ENCODE assay signal across 11 cellular contexts in the genomic region with DNA sequence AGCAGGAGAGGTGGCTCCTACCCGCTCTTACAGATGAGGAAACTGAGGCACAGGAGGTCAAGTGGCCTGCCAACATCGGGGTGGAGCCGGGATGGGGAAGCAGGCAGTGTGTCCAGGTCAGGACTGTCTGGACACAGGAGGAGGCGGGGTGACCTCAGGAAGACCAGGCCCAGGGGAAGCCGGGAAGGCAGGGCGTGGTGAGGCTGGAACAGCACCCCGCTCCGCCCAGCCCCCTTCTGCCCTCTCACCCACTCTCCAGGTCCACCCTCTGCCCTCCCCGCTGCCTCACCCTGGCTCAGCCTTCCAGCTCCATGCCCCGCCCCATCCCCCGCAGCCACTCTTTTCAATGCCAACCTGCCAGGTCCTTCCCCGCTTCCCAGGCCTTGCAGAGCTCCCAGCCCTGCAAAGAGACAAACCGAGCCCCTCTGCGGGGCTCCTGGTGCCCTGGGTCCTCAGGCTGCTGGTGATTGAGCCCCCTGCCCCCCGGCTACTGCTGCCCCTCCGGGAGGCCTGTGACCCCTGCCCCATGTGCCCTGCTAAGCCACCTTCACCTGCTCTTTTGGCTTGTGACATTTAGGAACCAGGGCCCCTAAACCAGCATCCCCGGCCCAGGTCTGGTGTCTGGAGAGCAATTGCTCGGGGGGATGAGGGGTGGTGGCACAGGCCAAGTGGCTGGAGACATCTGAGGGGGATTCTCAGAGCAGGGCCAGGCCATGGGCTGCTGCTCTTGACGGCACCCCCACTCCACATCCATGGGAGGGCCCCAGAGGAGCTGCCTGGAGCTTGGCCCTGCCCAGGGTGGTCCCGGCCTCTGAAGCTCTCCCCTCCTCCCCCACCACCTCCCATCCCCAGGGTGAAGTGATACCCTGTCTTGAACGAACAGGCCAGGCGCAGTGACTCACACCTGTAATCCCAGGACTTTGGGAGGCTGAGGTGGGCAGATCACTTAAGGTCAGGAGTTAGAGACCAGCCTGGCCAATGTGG. TPM values are rescaled to one million over a fixed set of nuclear protein-coding genes. Genes with fewer than 3 reads are reported as not detected.
A peak's percentile ranks its signal among the peaks of the same experiment; 100 is the strongest.
DNase-seq lines count a peak whose midpoint lies in the region; ATAC-seq, FAIRE-seq and TF ChIP-seq lines count a peak whose summit lies in the region.
"Not testable (repeated sequence)": the region's sequence is repeated elsewhere in the genome, so short reads cannot be mapped to it uniquely, and the experiment has no call there.
"Had no signal": no experiment of that assay in that cellular context is flagged by ENCODE, and none has a peak within 500 bp of the region (broad histone marks: within the 10 kb centered on the region; RNA-seq: fewer than 3 reads in every experiment).

No MANE protein-coding gene starts in this region.

- H3K4me1 ChIP-seq in RWPE2 (ENCODE audit: insufficient read depth, poor library complexity, severe bottlenecking); gastroesophageal sphincter; keratinocyte (ENCODE audit: control insufficient read depth, extremely low read depth, insufficient read depth, low read length); lung (ENCODE audit: control insufficient read depth in 2 of 2, insufficient read depth in 2 of 2, low read length in 2 of 2); psoas muscle; upper lobe of right lung: not testable (repeated sequence)

- not testable (repeated sequence) for H3K9me3 Mint-ChIP-seq in chondrocyte (ENCODE audit: low read depth)

- peak; percentile 87 for FAIRE-seq in keratinocyte (lab: Jason Lieb, UNC)

- not testable (repeated sequence) for H3K9me3 ChIP-seq in RWPE2 (ENCODE audit: severe bottlenecking); gastroesophageal sphincter; keratinocyte (ENCODE audit: control insufficient read depth, low read depth, low read length); lung (ENCODE audit: control insufficient read depth in 2 of 2, insufficient read depth in 1 of 2, low read length in 1 of 2); psoas muscle; upper lobe of right lung

- not testable (repeated sequence) for H3K9me1 ChIP-seq in keratinocyte (ENCODE audit: control insufficient read depth, extremely low read depth, insufficient read depth, low read length)

- not testable (repeated sequence) for H3K27ac ChIP-seq in RWPE2 (ENCODE audit: poor library complexity, severe bottlenecking); keratinocyte (ENCODE audit: control insufficient read depth, insufficient read depth, low read length); lung (ENCODE audit: low read depth in 1 of 2, low read length in 1 of 2); psoas muscle; upper lobe of right lung
- peak overlapping the region in 2 of 4 donors; percentile 44 to 70 for H3K27ac ChIP-seq in gastroesophageal sphincter

- H3K4me1 Mint-ChIP-seq in chondrocyte (ENCODE audit: low read depth): not testable (repeated sequence)

- DNase-seq in HT-29 (ENCODE audit: low spot score) (peak; percentile 7), RWPE2 (ENCODE audit: low spot score) (peak; percentile 46), chondrocyte (ENCODE audit: low spot score) (peak; percentile 73), upper lobe of right lung (peak; percentile 56)
- DNase-seq in keratinocyte (ENCODE audit: low read depth, low spot score); lung (ENCODE audit: low spot score); psoas muscle: not testable (repeated sequence)

- TF ChIP-seq EP300 in gastroesophageal sphincter (IDR thresholded peaks at IDR 0.05): not testable (repeated sequence)

- TF ChIP-seq POLR2A in gastroesophageal sphincter (IDR thresholded peaks at IDR 0.05): not testable (repeated sequence)

- dilution Hi-C loops in keratinocyte (cut with MboI; ENCODE audit: extremely low pct_ligation_motif_present, low sequenced_read_pairs): not testable (repeated sequence)

- H3K27me3 ChIP-seq in RWPE2 (ENCODE audit: insufficient read depth, poor library complexity, severe bottlenecking); gastroesophageal sphincter; keratinocyte (ENCODE audit: control insufficient read depth, extremely low read depth, insufficient read depth, low read length); lung (ENCODE audit: control insufficient read depth, insufficient read depth); psoas muscle (ENCODE audit: insufficient read depth in 3 of 3, low read length in 2 of 3); upper lobe of right lung: not testable (repeated sequence)

- not testable (repeated sequence) for H2AFZ ChIP-seq in keratinocyte (ENCODE audit: control insufficient read depth, low read length)

- not testable (repeated sequence) for TF ChIP-seq CTCF in RWPE2 (IDR thresholded peaks at IDR 0.05; ENCODE audit: poor library complexity, severe bottlenecking); chondrocyte (IDR thresholded peaks at IDR 0.05); gastroesophageal sphincter (IDR thresholded peaks at IDR 0.05); keratinocyte (optimal IDR thresholded peaks at IDR 0.05 in 1 of 3, IDR thresholded peaks at IDR 0.05 in 1 of 3, conservative IDR thresholded peaks at IDR 0.05 in 1 of 3; ENCODE audit: extremely low read depth in 1 of 3, insufficient read depth in 2 of 3, low read length in 3 of 3); lung (IDR thresholded peaks at IDR 0.05; ENCODE audit: control extremely low read depth, extremely low read depth); psoas muscle (IDR thresholded peaks at IDR 0.05); upper lobe of right lung (IDR thresholded peaks at IDR 0.05)

- not testable (repeated sequence) for H3K27ac Mint-ChIP-seq in chondrocyte (ENCODE audit: unreplicated experiment)

- not testable (repeated sequence) for H4K20me1 ChIP-seq in keratinocyte (ENCODE audit: control insufficient read depth, extremely low read depth, insufficient read depth, low read length)

- not testable (repeated sequence) for H3K4me3 ChIP-seq in RWPE2 (ENCODE audit: severe bottlenecking); gastroesophageal sphincter; keratinocyte (ENCODE audit: control insufficient read depth in 2 of 3, extremely low read depth in 1 of 3, insufficient read depth in 2 of 3, low read depth in 1 of 3, low read length in 3 of 3); lung; psoas muscle; upper lobe of right lung

- H3K27me3 Mint-ChIP-seq in chondrocyte (ENCODE audit: low read depth): not testable (repeated sequence)

- H3K79me2 ChIP-seq in keratinocyte (ENCODE audit: control insufficient read depth, insufficient read depth, low read length): not testable (repeated sequence)

- intact Hi-C loops in psoas muscle (cut with DNase I); upper lobe of right lung (cut with DNase I): not testable (repeated sequence)

- ATAC-seq in RWPE2 (ENCODE audit: low read depth) (peak; percentile 90), gastroesophageal sphincter (peak; percentile 46), lung (ENCODE audit: insufficient read depth, low FRiP score) (peak; percentile 74), psoas muscle (peak; percentile 22 to 48 (median 32)), upper lobe of right lung (peak; percentile 90)

- H3K36me3 ChIP-seq in RWPE2 (ENCODE audit: low read depth); keratinocyte (ENCODE audit: control insufficient read depth in 2 of 2, extremely low read depth in 1 of 2, insufficient read depth in 2 of 2, low read length in 2 of 2); psoas muscle (ENCODE audit: insufficient read depth in 1 of 2, low read depth in 1 of 2); upper lobe of right lung: not testable (repeated sequence)
- H3K36me3 ChIP-seq in gastroesophageal sphincter: peaks cover 0 to 14% of the 10 kb centered on the region in 2 donors
- peaks cover 0 to 13% of the 10 kb centered on the region in 2 donors for H3K36me3 ChIP-seq in lung (ENCODE audit: control insufficient read depth in 2 of 2, insufficient read depth in 2 of 2, low read length in 2 of 2)

- H3K4me2 ChIP-seq in keratinocyte (ENCODE audit: control insufficient read depth, extremely low read depth, insufficient read depth, low read depth, low read length): not testable (repeated sequence)

- not testable (repeated sequence) for H3K36me3 Mint-ChIP-seq in chondrocyte (ENCODE audit: low read depth)

- 100% methylated on average over 1 of the region's 22 CpGs; no CpG with 5 or more reads in 1 of the 2 donors for WGBS in gastroesophageal sphincter (ENCODE audit: low coverage in 1 of 2), 2 donors
- 75 to 91% methylated on average over 10 to 13 of the region's 22 CpGs for WGBS in lung, 2 donors
- WGBS in psoas muscle, 3 donors: 80 to 90% (median 87%) methylated on average over 7 to 13 of the region's 22 CpGs

- not testable (repeated sequence) for H3K9ac ChIP-seq in keratinocyte (ENCODE audit: control insufficient read depth, extremely low read depth, insufficient read depth, low read length)

- not testable (repeated sequence) for H3K4me3 Mint-ChIP-seq in chondrocyte (ENCODE audit: unreplicated experiment)

RNA-seq across cellular contexts. Expression of a gene that starts 25.7 kb away (rescaled TPM):
- total RNA-seq in HT-29 (2014; rRNA removed; shearing (Covaris generic)): not detected in 2 replicates
- total RNA-seq in chondrocyte: not detected in 3 replicates
- total RNA-seq in gastroesophageal sphincter: not detected
- not detected in 3 replicates for polyA plus RNA-seq in keratinocyte
- polyA plus RNA-seq in keratinocyte (2011; ENCODE audit: low read depth): not detected
- not detected in 2 replicates for polyA plus RNA-seq in keratinocyte (2011; cell fraction: cytosol; rRNA removed)
- not detected in 2 replicates for polyA plus RNA-seq in keratinocyte (2011; cell fraction: nucleus; rRNA removed)
- polyA plus RNA-seq in keratinocyte (2012; ENCODE audit: low replicate concordance): not detected in 2 replicates
- polyA minus RNA-seq in keratinocyte: not detected in 3 replicates
- not detected for polyA minus RNA-seq in keratinocyte (2011; cell fraction: cytosol; rRNA and poly(A)+ RNA removed)
- not detected in 2 replicates for polyA minus RNA-seq in keratinocyte (2011; cell fraction: nucleus; rRNA and poly(A)+ RNA removed)
- total RNA-seq in lung: not detected
- not detected for polyA plus RNA-seq in lung
- total RNA-seq in psoas muscle: not detected
- polyA plus RNA-seq in psoas muscle: not detected
- total RNA-seq in upper lobe of right lung: not detected
- total RNA-seq: A673, G401, H4 had no signal

RNA-seq across cellular contexts. Expression of a gene that starts 55.9 kb away (rescaled TPM):
- not detected in 2 replicates for total RNA-seq in HT-29 (2014; rRNA removed; shearing (Covaris generic))
- total RNA-seq in chondrocyte: 0.20 TPM in 1 of 3 replicates, not detected in the others
- total RNA-seq in gastroesophageal sphincter: 1 to 10 TPM in 2 of 4 donors, not detected in 2; 2.3 to 3.1 TPM
- 0.08 TPM in 1 of 3 replicates, not detected in the others for polyA plus RNA-seq in keratinocyte
- not detected for polyA plus RNA-seq in keratinocyte (2011; ENCODE audit: low read depth)
- not detected in 2 replicates for polyA plus RNA-seq in keratinocyte (2011; cell fraction: cytosol; rRNA removed)
- polyA plus RNA-seq in keratinocyte (2011; cell fraction: nucleus; rRNA removed): not detected in 2 replicates
- polyA plus RNA-seq in keratinocyte (2012; ENCODE audit: low replicate concordance): not detected in 2 replicates
- polyA minus RNA-seq in keratinocyte: not detected in 3 replicates
- polyA minus RNA-seq in keratinocyte (2011; cell fraction: cytosol; rRNA and poly(A)+ RNA removed): not detected
- not detected in 2 replicates for polyA minus RNA-seq in keratinocyte (2011; cell fraction: nucleus; rRNA and poly(A)+ RNA removed)
- 1 to 10 TPM in 1 of 2 donors, under 1 TPM in 1; 0.65 to 1.1 TPM for total RNA-seq in lung
- under 1 TPM; 0.18 to 0.49 TPM for polyA plus RNA-seq in lung
- total RNA-seq in psoas muscle: under 1 TPM in 3 of 4 donors, not detected in 1; 0.28 to 0.51 (median 0.32) TPM
- polyA plus RNA-seq in psoas muscle: under 1 TPM; 0.08 to 0.66 (median 0.24) TPM
- total RNA-seq in upper lobe of right lung: not detected
- total RNA-seq: A673, G401 had no signal

Comparison
In these comparisons a context has a peak if more than half of its experiments do, and no peak if none do; other contexts are left out.
1. ATAC-seq: peak in every context shown above with its lines; median percentile 90 in RWPE2; 90 in upper lobe of right lung; 74 in lung; 46 in gastroesophageal sphincter; 32 in psoas muscle.